ENCODE assay signal across 21 cellular contexts in the genomic region with DNA sequence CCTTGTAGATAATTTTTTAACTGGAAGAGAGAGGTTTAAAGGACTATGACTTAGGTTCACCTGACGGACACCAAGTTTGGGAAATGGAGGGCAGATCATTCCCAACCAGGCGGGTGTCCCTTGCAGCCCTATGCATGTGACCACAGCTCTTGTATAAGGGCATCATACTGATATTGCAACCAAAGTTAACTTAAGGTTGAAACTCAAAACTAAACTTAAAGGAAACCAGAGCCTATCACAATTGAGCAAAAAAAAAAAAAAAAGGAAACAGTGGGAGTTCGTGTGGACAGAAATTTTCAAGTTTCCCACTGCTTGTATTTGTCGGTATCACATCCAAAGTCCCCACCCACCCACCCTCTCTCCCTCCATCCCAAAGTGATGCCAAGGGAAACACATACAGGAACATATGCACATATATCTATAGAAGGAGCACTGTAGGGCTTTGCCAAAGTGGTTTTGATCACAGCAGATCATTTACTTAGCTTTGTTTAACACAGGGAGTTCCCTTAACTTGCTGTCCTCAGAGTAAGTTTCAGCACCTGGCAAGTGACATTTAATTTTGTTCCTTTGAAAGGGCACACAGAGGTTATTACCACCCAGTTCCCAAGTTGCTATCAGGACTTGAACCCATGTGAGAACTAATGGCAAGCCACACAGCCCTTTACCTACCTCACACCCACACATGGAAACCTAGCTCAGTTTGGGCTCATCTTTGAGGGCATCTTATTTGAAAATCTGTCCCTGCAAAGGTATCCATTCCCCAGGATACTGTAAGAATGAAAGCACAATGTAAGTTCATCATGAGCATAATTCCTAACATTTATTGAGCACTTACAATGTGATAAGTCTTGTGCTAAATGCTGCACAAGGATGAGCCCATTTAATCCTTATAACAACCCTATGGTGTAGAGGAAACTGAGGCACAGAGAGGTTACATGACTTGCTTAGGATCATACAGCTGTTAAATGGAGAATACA.
A peak's percentile ranks its signal among the peaks of the same experiment; 100 is the strongest.
DNase-seq lines count a peak whose midpoint lies in the region; ATAC-seq, FAIRE-seq and TF ChIP-seq lines count a peak whose summit lies in the region.
"Had no signal": no experiment of that assay in that cellular context is flagged by ENCODE, and none has a peak within 500 bp of the region (broad histone marks: within the 10 kb centered on the region; RNA-seq: fewer than 3 reads in every experiment).

No MANE protein-coding gene starts in this region.

- no peaks in the 10 kb centered on the region for H4K20me1 ChIP-seq in GM12878 (ENCODE audit: control insufficient read depth, insufficient read depth)

- ATAC-seq in GM18873 (IDR thresholded peaks at IDR 0.05; ENCODE audit: low FRiP score, unreplicated experiment) (peak; percentile 61), GM21390 (IDR thresholded peaks at IDR 0.05; ENCODE audit: unreplicated experiment) (peak; percentile 52), HG02938 (IDR thresholded peaks at IDR 0.05; ENCODE audit: unreplicated experiment) (peak; percentile 60), GM12878 (peak; percentile 83), mucosa of descending colon (no peak)
- ATAC-seq: activated T-cell treated with anti-CD3 and anti-CD28 coated beads, Interleukin-2, amount 50 U/mL, for 4 hours; PC-3 had no signal

- WGBS in GM12878 (ENCODE audit: insufficient coverage, insufficient replicate concordance, low lambda C conversion rate, missing lambda C conversion rate) = 10% methylated on average over 2 of the region's 4 CpGs

- intact Hi-C loops in GM12878 (cut with micrococcal nuclease; ENCODE audit: unreplicated experiment) = loop anchor here (1.0 to 5.0 kb wide), 6 partner anchors 44 to 325 kb away; partner anchors contain the start of gene CMC1
- intact Hi-C loops in mucosa of descending colon (cut with DNase I, micrococcal nuclease) = no loop called here

- H3K4me3 ChIP-seq in GM12878 (no peak overlapping the region), mucosa of descending colon (no peak overlapping the region)
- H3K4me3 ChIP-seq: tibial nerve had no signal

- no peaks in the 10 kb centered on the region for H3K36me3 ChIP-seq in GM12878 (ENCODE audit: control insufficient read depth in 2 of 2, insufficient read depth in 2 of 2, low read length in 1 of 2)
- no peaks in the 10 kb centered on the region for H3K36me3 ChIP-seq in mucosa of descending colon (ENCODE audit: low read depth)
- H3K36me3 ChIP-seq: BE2C, tibial nerve had no signal

- H3K4me2 ChIP-seq in GM12878 (ENCODE audit: control insufficient read depth, insufficient read depth) = no peak overlapping the region
- H3K4me2 ChIP-seq: SK-N-SH had no signal

- POLR2A ChIA-PET in GM12878 (lab: Charles Lee) = interaction anchor here (0.6 to 2.9 kb wide), 15 partner anchors 14 to 324 kb away, joined by 3 to 13 read pairs (median 6); partner anchors contain the start of gene EOMES

- no peaks in the 10 kb centered on the region for H3K79me2 ChIP-seq in GM12878 (ENCODE audit: control insufficient read depth, insufficient read depth, low read length)
- H3K79me2 ChIP-seq: parathyroid adenoma had no signal

- in situ Hi-C loops in GM12878 (cut with MboI) = no loop called here

- TF ChIP-seq POLR2A in GM12878 (IDR thresholded peaks at IDR 0.05; ENCODE audit: low read depth, low read length) = no peak

- TF ChIP-seq RAD21 in GM12878 (IDR thresholded peaks at IDR 0.05; ENCODE audit: insufficient read depth, low read depth, low read length) = no peak

- no peak for DNase-seq in GM12878 (ENCODE audit: low read depth, low spot score)
- no peak for DNase-seq in T1000 (lab: John Stamatoyannopoulos, UW)
- DNase-seq in DMS79 (lab: John Stamatoyannopoulos, UW) = no peak
- DNase-seq in NOMO-1 treated with DMSO at 0.1 percent for 48 hours (lab: John Stamatoyannopoulos, UW; ENCODE audit: unreplicated experiment) = no peak
- DNase-seq in mucosa of descending colon = no peak
- DNase-seq: activated T-cell treated with anti-CD3 and anti-CD28 coated beads, Interleukin-2, amount 50 U/mL, for 4 hours; BE2C; cerebellar nuclear complex; foreskin melanocyte; GOT3; NCI-H1694 treated with DMSO at 0.1 percent for 48 hours; NCI-H510A; PC-3; SK-N-SH; stimulated activated CD4-positive, alpha-beta T cell treated with anti-CD3 and anti-CD28 coated beads, Interleukin-4, amount 100 ng/mL, for 1 hour had no signal

- H3K27ac ChIP-seq in GM12878 (ENCODE audit: control insufficient read depth, insufficient read depth) = no peak overlapping the region
- H3K27ac ChIP-seq: parathyroid adenoma, tibial nerve had no signal

- peak in 1 of 2 experiments; percentile 34; a peak in 1 of 4 replicates for TF ChIP-seq EP300 in GM12878 (IDR thresholded peaks at IDR 0.05; ENCODE audit: borderline replicate concordance in 1 of 2, control insufficient read depth in 1 of 2, low read depth in 2 of 2, low read length in 2 of 2)

- BruUV-seq in GM12878 (replicated peaks; lab: Mats Ljungman, UMichigan) = no TSS peak

- H3K27me3 ChIP-seq in GM12878 (replicated peaks in 1 of 2; ENCODE audit: control insufficient read depth in 2 of 2, insufficient read depth in 2 of 2, low read length in 1 of 2) = no peaks in the 10 kb centered on the region
- H3K27me3 ChIP-seq: BE2C, tibial nerve had no signal

- H3K4me1 ChIP-seq in GM12878 (ENCODE audit: control insufficient read depth, insufficient read depth, low read length) (no peaks in the 10 kb centered on the region), mucosa of descending colon (ENCODE audit: low read depth) (no peaks in the 10 kb centered on the region)
- H3K4me1 ChIP-seq: BE2C, parathyroid adenoma, tibial nerve had no signal

- FAIRE-seq in GM12878 (lab: Jason Lieb, UNC) = no peak
- FAIRE-seq: endothelial cell of umbilical vein had no signal

- TF ChIP-seq CTCF in GM12878 (IDR thresholded peaks at IDR 0.05 in 2 of 3, conservative IDR thresholded peaks at IDR 0.05 in 1 of 3; ENCODE audit: control insufficient read depth in 2 of 3, extremely low read depth in 1 of 3, insufficient read depth in 1 of 3, low read depth in 3 of 3, low read length in 3 of 3) (no peak), mucosa of descending colon (IDR thresholded peaks at IDR 0.05) (no peak)

- H3K9ac ChIP-seq in GM12878 (ENCODE audit: control insufficient read depth, insufficient read depth, low read length) = no peak overlapping the region
- H3K9ac ChIP-seq: parathyroid adenoma, SK-N-SH had no signal

- H2AFZ ChIP-seq in GM12878 (ENCODE audit: control insufficient read depth, low read depth, low read length) = no peak overlapping the region
- H2AFZ ChIP-seq: parathyroid adenoma had no signal

- SMC1A ChIA-PET in GM12878 (lab: Charles Lee; ENCODE audit: uncharacterized antibody, unreplicated experiment) = interaction anchor here (0.6 to 15.7 kb wide), 29 partner anchors 8 to 1021 kb away, joined by 3 to 296 read pairs (median 6); no protein-coding TSS in a partner anchor

- CTCF ChIA-PET in GM12878 (lab: Yijun Ruan, JAX) = interaction anchor here (0.6 to 2.6 kb wide), 10 partner anchors 14 to 251 kb away, joined by 3 to 12 read pairs (median 4); no protein-coding TSS in a partner anchor

- RAD21 ChIA-PET in GM12878 (lab: Charles Lee; ENCODE audit: unreplicated experiment) = interaction anchor here (0.8 to 11.0 kb wide), 30 partner anchors 10 to 325 kb away, joined by 3 to 221 read pairs (median 4); no protein-coding TSS in a partner anchor

- no peaks in the 10 kb centered on the region for H3K9me3 ChIP-seq in GM12878 (replicated peaks; ENCODE audit: control insufficient read depth, insufficient read depth, low read length)
- H3K9me3 ChIP-seq in mucosa of descending colon = peaks cover 2% of the 10 kb centered on the region
- H3K9me3 ChIP-seq: BE2C, SK-N-SH had no signal

TF ChIP-seq in GM12878, 131 proteins besides CTCF, POLR2A, EP300 and RAD21 (continues in another document):
- TF ChIP-seq CHD1 (IDR thresholded peaks at IDR 0.05; ENCODE audit: low read depth, low read length) (no peak), NR2F1 (conservative IDR thresholded peaks at IDR 0.05) (peak; percentile 71), TAF1 (IDR thresholded peaks at IDR 0.05; ENCODE audit: borderline replicate concordance, low read depth, low read length) (no peak), ZNF24 (IDR thresholded peaks at IDR 0.05) (peak; percentile 68), DPF2 (IDR thresholded peaks at IDR 0.05) (peak; percentile 35), ZNF217 (IDR thresholded peaks at IDR 0.05) (peak; percentile 91), SIX5 (IDR thresholded peaks at IDR 0.05; ENCODE audit: low read depth, low read length, severe bottlenecking) (no peak), MXI1 (IDR thresholded peaks at IDR 0.05; ENCODE audit: low read depth, low read length) (0 out of 2 replicates have a peak, but pooled peaks have one; percentile 22), BHLHE40 (IDR thresholded peaks at IDR 0.05; ENCODE audit: borderline replicate concordance in 1 of 2, low read depth in 2 of 2, low read length in 1 of 2) (peak; percentile 15 to 37; a peak in 1 of 4 replicates), JUND (IDR thresholded peaks at IDR 0.05; ENCODE audit: low read depth, low read length) (0 out of 2 replicates have a peak, but pooled peaks have one; percentile 3), IKZF2 (IDR thresholded peaks at IDR 0.05) (peak; percentile 48 to 62; a peak in 2 of 4 replicates), BCL11A (IDR thresholded peaks at IDR 0.05; ENCODE audit: low read depth, low read length) (peak; percentile 14; the same call in 1 of the 2 replicates), CHD2 (IDR thresholded peaks at IDR 0.05; ENCODE audit: borderline replicate concordance, low read depth, low read length) (peak; percentile 41; the same call in 1 of the 2 replicates), ATF3 (IDR thresholded peaks at IDR 0.05; ENCODE audit: borderline replicate concordance, extremely low read depth, low read depth, low read length) (no peak)
- TF ChIP-seq, protein P1, sequence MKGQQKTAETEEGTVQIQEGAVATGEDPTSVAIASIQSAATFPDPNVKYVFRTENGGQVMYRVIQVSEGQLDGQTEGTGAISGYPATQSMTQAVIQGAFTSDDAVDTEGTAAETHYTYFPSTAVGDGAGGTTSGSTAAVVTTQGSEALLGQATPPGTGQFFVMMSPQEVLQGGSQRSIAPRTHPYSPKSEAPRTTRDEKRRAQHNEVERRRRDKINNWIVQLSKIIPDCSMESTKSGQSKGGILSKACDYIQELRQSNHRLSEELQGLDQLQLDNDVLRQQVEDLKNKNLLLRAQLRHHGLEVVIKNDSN (IDR thresholded peaks at IDR 0.05; ENCODE audit: borderline replicate concordance, extremely low read length, insufficient read depth, low read depth, low read length) = no peak
